In genomic region chr11:95152878-95153856, GRCh38 we compare ENCODE assay signal across 1 cellular context.
A peak's percentile ranks its signal among the peaks of the same experiment; 100 is the strongest.
TF ChIP-seq lines count a peak whose summit lies in the region.

No MANE protein-coding gene starts in this region.

TF ChIP-seq in K562, 482 proteins besides CTCF, POLR2A, EP300 and RAD21 (continued from another document and continues in another):
- TF ChIP-seq PRDM10 (IDR thresholded peaks at IDR 0.05; ENCODE audit: partially characterized antibody): peak; percentile 46
- TF ChIP-seq MAFF (IDR thresholded peaks at IDR 0.05; ENCODE audit: low read length): peak; percentile 34; the same call in 1 of the 2 replicates
- no peak for TF ChIP-seq TAF7 (tag; IDR thresholded peaks at IDR 0.05)
- peak; percentile 81 for TF ChIP-seq MTA3 (IDR thresholded peaks at IDR 0.05; ENCODE audit: borderline replicate concordance)
- TF ChIP-seq TAL1 (IDR thresholded peaks at IDR 0.05): peak; percentile 100
- no peak for TF ChIP-seq PRPF4 (IDR thresholded peaks at IDR 0.05; ENCODE audit: insufficient read depth, low read depth, low read length, poor library complexity, severe bottlenecking)
- TF ChIP-seq RBM22 (IDR thresholded peaks at IDR 0.05; ENCODE audit: low read depth, low read length, poor library complexity, severe bottlenecking): no peak
- no peak for TF ChIP-seq CREBBP (IDR thresholded peaks at IDR 0.05; ENCODE audit: low read depth, low read length)
- no peak for TF ChIP-seq NCOA4 (IDR thresholded peaks at IDR 0.05; ENCODE audit: partially characterized antibody)
- TF ChIP-seq, protein P1, sequence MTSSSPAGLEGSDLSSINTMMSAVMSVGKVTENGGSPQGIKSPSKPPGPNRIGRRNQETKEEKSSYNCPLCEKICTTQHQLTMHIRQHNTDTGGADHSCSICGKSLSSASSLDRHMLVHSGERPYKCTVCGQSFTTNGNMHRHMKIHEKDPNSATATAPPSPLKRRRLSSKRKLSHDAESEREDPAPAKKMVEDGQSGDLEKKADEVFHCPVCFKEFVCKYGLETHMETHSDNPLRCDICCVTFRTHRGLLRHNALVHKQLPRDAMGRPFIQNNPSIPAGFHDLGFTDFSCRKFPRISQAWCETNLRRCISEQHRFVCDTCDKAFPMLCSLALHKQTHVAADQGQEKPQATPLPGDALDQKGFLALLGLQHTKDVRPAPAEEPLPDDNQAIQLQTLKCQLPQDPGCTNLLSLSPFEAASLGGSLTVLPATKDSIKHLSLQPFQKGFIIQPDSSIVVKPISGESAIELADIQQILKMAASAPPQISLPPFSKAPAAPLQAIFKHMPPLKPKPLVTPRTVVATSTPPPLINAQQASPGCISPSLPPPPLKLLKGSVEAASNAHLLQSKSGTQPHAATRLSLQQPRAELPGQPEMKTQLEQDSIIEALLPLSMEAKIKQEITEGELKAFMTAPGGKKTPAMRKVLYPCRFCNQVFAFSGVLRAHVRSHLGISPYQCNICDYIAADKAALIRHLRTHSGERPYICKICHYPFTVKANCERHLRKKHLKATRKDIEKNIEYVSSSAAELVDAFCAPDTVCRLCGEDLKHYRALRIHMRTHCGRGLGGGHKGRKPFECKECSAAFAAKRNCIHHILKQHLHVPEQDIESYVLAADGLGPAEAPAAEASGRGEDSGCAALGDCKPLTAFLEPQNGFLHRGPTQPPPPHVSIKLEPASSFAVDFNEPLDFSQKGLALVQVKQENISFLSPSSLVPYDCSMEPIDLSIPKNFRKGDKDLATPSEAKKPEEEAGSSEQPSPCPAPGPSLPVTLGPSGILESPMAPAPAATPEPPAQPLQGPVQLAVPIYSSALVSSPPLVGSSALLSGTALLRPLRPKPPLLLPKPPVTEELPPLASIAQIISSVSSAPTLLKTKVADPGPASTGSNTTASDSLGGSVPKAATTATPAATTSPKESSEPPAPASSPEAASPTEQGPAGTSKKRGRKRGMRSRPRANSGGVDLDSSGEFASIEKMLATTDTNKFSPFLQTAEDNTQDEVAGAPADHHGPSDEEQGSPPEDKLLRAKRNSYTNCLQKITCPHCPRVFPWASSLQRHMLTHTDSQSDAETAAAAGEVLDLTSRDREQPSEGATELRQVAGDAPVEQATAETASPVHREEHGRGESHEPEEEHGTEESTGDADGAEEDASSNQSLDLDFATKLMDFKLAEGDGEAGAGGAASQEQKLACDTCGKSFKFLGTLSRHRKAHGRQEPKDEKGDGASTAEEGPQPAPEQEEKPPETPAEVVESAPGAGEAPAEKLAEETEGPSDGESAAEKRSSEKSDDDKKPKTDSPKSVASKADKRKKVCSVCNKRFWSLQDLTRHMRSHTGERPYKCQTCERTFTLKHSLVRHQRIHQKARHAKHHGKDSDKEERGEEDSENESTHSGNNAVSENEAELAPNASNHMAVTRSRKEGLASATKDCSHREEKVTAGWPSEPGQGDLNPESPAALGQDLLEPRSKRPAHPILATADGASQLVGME (CRISPR knock-in tag; IDR thresholded peaks at IDR 0.05): no peak
- no peak for TF ChIP-seq BRCA1 (IDR thresholded peaks at IDR 0.05)
- TF ChIP-seq BRCA1 (CRISPR knock-in tag; IDR thresholded peaks at IDR 0.05): no peak
- no peak for TF ChIP-seq IRF1 (CRISPR knock-in tag; IDR thresholded peaks at IDR 0.05; ENCODE audit: borderline replicate concordance)
- TF ChIP-seq ZNF644 (tag; IDR thresholded peaks at IDR 0.05; ENCODE audit: low read depth): peak; percentile 93
- TF ChIP-seq, protein P2, sequence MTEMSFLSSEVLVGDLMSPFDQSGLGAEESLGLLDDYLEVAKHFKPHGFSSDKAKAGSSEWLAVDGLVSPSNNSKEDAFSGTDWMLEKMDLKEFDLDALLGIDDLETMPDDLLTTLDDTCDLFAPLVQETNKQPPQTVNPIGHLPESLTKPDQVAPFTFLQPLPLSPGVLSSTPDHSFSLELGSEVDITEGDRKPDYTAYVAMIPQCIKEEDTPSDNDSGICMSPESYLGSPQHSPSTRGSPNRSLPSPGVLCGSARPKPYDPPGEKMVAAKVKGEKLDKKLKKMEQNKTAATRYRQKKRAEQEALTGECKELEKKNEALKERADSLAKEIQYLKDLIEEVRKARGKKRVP (CRISPR knock-in tag; IDR thresholded peaks at IDR 0.05): no peak
- TF ChIP-seq MCM2 (IDR thresholded peaks at IDR 0.05; ENCODE audit: low read depth): no peak
- no peak; the same call in 1 of the 2 replicates for TF ChIP-seq RAD51 (IDR thresholded peaks at IDR 0.05; ENCODE audit: borderline replicate concordance, low read depth)
- TF ChIP-seq SNRNP70 (optimal IDR thresholded peaks at IDR 0.05; ENCODE audit: low read depth, low read length): no peak
- peak; percentile 98 for TF ChIP-seq SMAD4 (CRISPR knock-in tag; conservative IDR thresholded peaks at IDR 0.05)
- no peak for TF ChIP-seq FOXA1 (IDR thresholded peaks at IDR 0.05; ENCODE audit: borderline replicate concordance)
- TF ChIP-seq ZC3H11A (IDR thresholded peaks at IDR 0.05; ENCODE audit: low read depth, low read length): no peak
- TF ChIP-seq, protein P3, sequence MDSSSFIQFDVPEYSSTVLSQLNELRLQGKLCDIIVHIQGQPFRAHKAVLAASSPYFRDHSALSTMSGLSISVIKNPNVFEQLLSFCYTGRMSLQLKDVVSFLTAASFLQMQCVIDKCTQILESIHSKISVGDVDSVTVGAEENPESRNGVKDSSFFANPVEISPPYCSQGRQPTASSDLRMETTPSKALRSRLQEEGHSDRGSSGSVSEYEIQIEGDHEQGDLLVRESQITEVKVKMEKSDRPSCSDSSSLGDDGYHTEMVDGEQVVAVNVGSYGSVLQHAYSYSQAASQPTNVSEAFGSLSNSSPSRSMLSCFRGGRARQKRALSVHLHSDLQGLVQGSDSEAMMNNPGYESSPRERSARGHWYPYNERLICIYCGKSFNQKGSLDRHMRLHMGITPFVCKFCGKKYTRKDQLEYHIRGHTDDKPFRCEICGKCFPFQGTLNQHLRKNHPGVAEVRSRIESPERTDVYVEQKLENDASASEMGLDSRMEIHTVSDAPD (CRISPR knock-in tag; IDR thresholded peaks at IDR 0.05): no peak
- TF ChIP-seq SP1 (CRISPR knock-in tag; IDR thresholded peaks at IDR 0.05): peak; percentile 79
- no peak for TF ChIP-seq CREB5 (CRISPR knock-in tag; IDR thresholded peaks at IDR 0.05)
- no peak for TF ChIP-seq TOE1 (IDR thresholded peaks at IDR 0.05; ENCODE audit: borderline replicate concordance)
- no peak for TF ChIP-seq TOE1 (CRISPR knock-in tag; IDR thresholded peaks at IDR 0.05; ENCODE audit: borderline replicate concordance, low read depth)
- TF ChIP-seq ZNF589 (CRISPR knock-in tag; IDR thresholded peaks at IDR 0.05; ENCODE audit: low read depth): peak; percentile 93
- peak; percentile 95 for TF ChIP-seq ZBED1 (IDR thresholded peaks at IDR 0.05)
- no peak for TF ChIP-seq RBM39 (optimal IDR thresholded peaks at IDR 0.05; ENCODE audit: low read depth, low read length)
- TF ChIP-seq SMC3 (conservative IDR thresholded peaks at IDR 0.05; ENCODE audit: insufficient read depth, low read depth, low read length): no peak
- no peak for TF ChIP-seq HNRNPL (IDR thresholded peaks at IDR 0.05; ENCODE audit: low read depth, low read length)
- TF ChIP-seq HDAC2 (IDR thresholded peaks at IDR 0.05): peak; percentile 88
- peak; percentile 65 for TF ChIP-seq TAF9B (IDR thresholded peaks at IDR 0.05; ENCODE audit: partially characterized antibody)
- TF ChIP-seq CBX3 (IDR thresholded peaks at IDR 0.05; ENCODE audit: borderline replicate concordance in 1 of 2, low read length in 2 of 2): peak in 1 of 2 experiments; percentile 86; a peak in 2 of 3 replicates
- TF ChIP-seq MLLT1 (IDR thresholded peaks at IDR 0.05): 0 out of 4 replicates have a peak, but pooled peaks have one; percentile 34 to 53
- TF ChIP-seq, protein P4, sequence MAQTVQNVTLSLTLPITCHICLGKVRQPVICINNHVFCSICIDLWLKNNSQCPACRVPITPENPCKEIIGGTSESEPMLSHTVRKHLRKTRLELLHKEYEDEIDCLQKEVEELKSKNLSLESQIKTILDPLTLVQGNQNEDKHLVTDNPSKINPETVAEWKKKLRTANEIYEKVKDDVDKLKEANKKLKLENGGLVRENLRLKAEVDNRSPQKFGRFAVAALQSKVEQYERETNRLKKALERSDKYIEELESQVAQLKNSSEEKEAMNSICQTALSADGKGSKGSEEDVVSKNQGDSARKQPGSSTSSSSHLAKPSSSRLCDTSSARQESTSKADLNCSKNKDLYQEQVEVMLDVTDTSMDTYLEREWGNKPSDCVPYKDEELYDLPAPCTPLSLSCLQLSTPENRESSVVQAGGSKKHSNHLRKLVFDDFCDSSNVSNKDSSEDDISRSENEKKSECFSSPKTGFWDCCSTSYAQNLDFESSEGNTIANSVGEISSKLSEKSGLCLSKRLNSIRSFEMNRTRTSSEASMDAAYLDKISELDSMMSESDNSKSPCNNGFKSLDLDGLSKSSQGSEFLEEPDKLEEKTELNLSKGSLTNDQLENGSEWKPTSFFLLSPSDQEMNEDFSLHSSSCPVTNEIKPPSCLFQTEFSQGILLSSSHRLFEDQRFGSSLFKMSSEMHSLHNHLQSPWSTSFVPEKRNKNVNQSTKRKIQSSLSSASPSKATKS (CRISPR knock-in tag; IDR thresholded peaks at IDR 0.05): no peak
- peak; percentile 95 for TF ChIP-seq ZNF197 (CRISPR knock-in tag; IDR thresholded peaks at IDR 0.05; ENCODE audit: low read depth)
- TF ChIP-seq ZNF124 (CRISPR knock-in tag; IDR thresholded peaks at IDR 0.05): no peak
- no peak for TF ChIP-seq GTF2B (IDR thresholded peaks at IDR 0.05; ENCODE audit: extremely low read depth, insufficient read length)
- TF ChIP-seq TGIF2 (CRISPR knock-in tag; IDR thresholded peaks at IDR 0.05): no peak
- TF ChIP-seq MCM5 (IDR thresholded peaks at IDR 0.05; ENCODE audit: low read depth): no peak
- no peak for TF ChIP-seq SAFB2 (IDR thresholded peaks at IDR 0.05; ENCODE audit: borderline replicate concordance, low read depth, low read length, severe bottlenecking)
- no peak; the same call in 1 of the 2 replicates for TF ChIP-seq HSF4 (CRISPR knock-in tag; IDR thresholded peaks at IDR 0.05; ENCODE audit: borderline replicate concordance)
- peak; percentile 55 for TF ChIP-seq EP400 (IDR thresholded peaks at IDR 0.05)
- TF ChIP-seq CTBP1 (IDR thresholded peaks at IDR 0.05; ENCODE audit: borderline replicate concordance): peak; percentile 79
- TF ChIP-seq ILF3 (IDR thresholded peaks at IDR 0.05; ENCODE audit: borderline replicate concordance): peak; percentile 86; the same call in 1 of the 2 replicates
- TF ChIP-seq ZNF146 (CRISPR knock-in tag; IDR thresholded peaks at IDR 0.05; ENCODE audit: unreplicated experiment): no peak
